Comparison of ENCODE assay signal across 11 cellular contexts in the genomic region with DNA sequence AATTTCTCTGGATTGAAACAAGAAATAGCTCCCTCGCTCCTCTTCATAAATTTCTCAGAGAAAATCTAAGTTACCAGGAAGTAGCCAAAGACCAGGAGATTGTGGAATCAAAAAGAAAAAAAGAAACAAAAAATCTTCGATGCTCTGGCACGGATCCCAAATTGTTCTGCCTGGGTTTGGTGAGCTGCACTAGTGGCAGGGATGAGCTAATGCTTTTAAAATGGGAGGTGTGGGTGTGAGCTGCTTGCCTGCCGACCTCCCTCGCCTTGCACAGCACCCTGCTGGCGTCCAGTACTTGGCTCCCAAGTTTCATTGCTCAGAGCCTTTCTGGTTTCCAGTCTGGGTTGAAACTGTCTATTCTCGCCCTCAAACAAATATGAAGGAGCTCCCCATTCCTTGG. TPM values are rescaled to one million over a fixed set of nuclear protein-coding genes. Genes with fewer than 3 reads are reported as not detected.
DNase-seq lines count a peak whose midpoint lies in the region; ATAC-seq and TF ChIP-seq lines count a peak whose summit lies in the region.
"Had no signal": no experiment of that assay in that cellular context is flagged by ENCODE, and none has a peak within 500 bp of the region (broad histone marks: within the 10 kb centered on the region; RNA-seq: fewer than 3 reads in every experiment).

No MANE protein-coding gene starts in this region.

- ATAC-seq in Right ventricle myocardium superior (ENCODE audit: poor library complexity) (peak; percentile 30), aorta (ENCODE audit: low FRiP score) (no peak), HG02938 (IDR thresholded peaks at IDR 0.05; ENCODE audit: unreplicated experiment) (no peak), GM21619 (IDR thresholded peaks at IDR 0.05; ENCODE audit: unreplicated experiment) (no peak)

- H3K36me3 ChIP-seq in fibroblast of lung (ENCODE audit: control insufficient read depth, insufficient read depth, low read length) (no peaks in the 10 kb centered on the region), aorta (ENCODE audit: control insufficient read depth in 1 of 2, insufficient read depth in 2 of 2, low read length in 1 of 2) (no peaks in the 10 kb centered on the region)

- no peaks in the 10 kb centered on the region for H3K9me3 Mint-ChIP-seq in neural crest cell
- H3K9me3 Mint-ChIP-seq: memory B cell had no signal

- H4K20me1 ChIP-seq in fibroblast of lung (ENCODE audit: control insufficient read depth, extremely low read depth, insufficient read depth, low read length), result no peaks in the 10 kb centered on the region

- H3K9ac ChIP-seq in fibroblast of lung (ENCODE audit: insufficient read depth, low read length), result peak overlapping the region; percentile 45

- intact Hi-C loops in Right ventricle myocardium superior (cut with DNase I) (loop anchor here (5.0 kb wide), 1 partner anchor 183 kb away; no protein-coding TSS in a partner anchor), cardiac septum (cut with DNase I) (loop anchor here (5.0 kb wide), 1 partner anchor 83 kb away; no protein-coding TSS in a partner anchor), aorta (cut with DNase I) (loop anchor here in 1 of 2 donors (5.0 kb wide), 2 partner anchors 48 to 183 kb away; no protein-coding TSS in a partner anchor)

- TF ChIP-seq CTCF in fibroblast of lung (conservative IDR thresholded peaks at IDR 0.05 in 1 of 2, IDR thresholded peaks at IDR 0.05 in 1 of 2; ENCODE audit: low read depth in 1 of 2, low read length in 2 of 2), result no peak
- no peak for TF ChIP-seq CTCF in neural crest cell (conservative IDR thresholded peaks at IDR 0.05)

- H3K27me3 ChIP-seq in fibroblast of lung (ENCODE audit: control insufficient read depth, insufficient read depth, low read length), result no peaks in the 10 kb centered on the region
- no peaks in the 10 kb centered on the region for H3K27me3 ChIP-seq in aorta (ENCODE audit: control insufficient read depth in 1 of 2, insufficient read depth in 2 of 2, low read length in 1 of 2)

- H3K79me2 ChIP-seq in fibroblast of lung (ENCODE audit: control insufficient read depth, insufficient read depth, low read length), result peaks cover 56% of the 10 kb centered on the region

- H3K4me1 Mint-ChIP-seq in neural crest cell, result peaks cover 45% of the 10 kb centered on the region
- H3K4me1 Mint-ChIP-seq: memory B cell had no signal

- peak overlapping the region; percentile 72 for H3K27ac ChIP-seq in fibroblast of lung (ENCODE audit: insufficient read depth, low read length)
- H3K27ac ChIP-seq in aorta (ENCODE audit: low read depth in 1 of 2, low read length in 2 of 2), result peak overlapping the region in 1 of 2 donors; percentile 58
- H3K27ac ChIP-seq: HL-60 had no signal

- no peak overlapping the region for H2AFZ ChIP-seq in fibroblast of lung (ENCODE audit: low read length)

- WGBS in aorta, 2 donors, result 15% methylated on average over 7 of the region's 7 CpGs

- peaks cover 39% of the 10 kb centered on the region for H3K27me3 Mint-ChIP-seq in neural crest cell (ENCODE audit: low read depth)

- peak overlapping the region; percentile 94 for H3K4me3 Mint-ChIP-seq in neural crest cell
- H3K4me3 Mint-ChIP-seq: memory B cell had no signal

- DNase-seq in Right ventricle myocardium superior (peak; percentile 45), cardiac septum (ENCODE audit: low spot score) (no peak), fibroblast of lung (ENCODE audit: low read depth in 2 of 2) (peak; percentile 49 to 88), neural crest cell (ENCODE audit: low read depth, low spot score) (no peak), aorta (no peak), NCI-H345 treated with DMSO at 0.1 percent for 48 hours (lab: John Stamatoyannopoulos, UW; ENCODE audit: unreplicated experiment) (no peak)
- DNase-seq: NCI-H187 treated with DMSO at 0.1 percent for 48 hours had no signal

- peak overlapping the region; percentile 65 for H3K27ac Mint-ChIP-seq in neural crest cell (ENCODE audit: unreplicated experiment)
- H3K27ac Mint-ChIP-seq: memory B cell had no signal

- peak overlapping the region; percentile 95 for H3K4me2 ChIP-seq in fibroblast of lung (ENCODE audit: extremely low read depth, insufficient read depth, low read length)

- peak overlapping the region; percentile 49 to 97 (median 73) for H3K4me3 ChIP-seq in fibroblast of lung (replicated peaks in 1 of 4; ENCODE audit: control extremely low read depth in 1 of 4, insufficient read depth in 1 of 4, low read depth in 3 of 4, low read length in 4 of 4)
- peak overlapping the region; percentile 6 to 68 for H3K4me3 ChIP-seq in aorta (ENCODE audit: low read length in 2 of 2)

- no peaks in the 10 kb centered on the region for H3K36me3 Mint-ChIP-seq in neural crest cell (ENCODE audit: low read depth)
- H3K36me3 Mint-ChIP-seq: memory B cell had no signal

- H3K4me1 ChIP-seq in fibroblast of lung (ENCODE audit: control insufficient read depth, extremely low read depth, insufficient read depth, low read length), result peaks cover 10% of the 10 kb centered on the region
- peaks cover 0 to 8% of the 10 kb centered on the region in 2 donors for H3K4me1 ChIP-seq in aorta (ENCODE audit: control insufficient read depth in 1 of 2, insufficient read depth in 2 of 2, low read length in 2 of 2)

- no peaks in the 10 kb centered on the region for H3K9me3 ChIP-seq in fibroblast of lung (ENCODE audit: control insufficient read depth, insufficient read depth, low read depth, low read length)
- no peaks in the 10 kb centered on the region for H3K9me3 ChIP-seq in aorta (ENCODE audit: control insufficient read depth, low read length)

RNA-seq across cellular contexts. Expression of a gene that starts 2.5 kb away (rescaled TPM):
- total RNA-seq in Right ventricle myocardium superior (266 TPM), cardiac septum (116 TPM), fibroblast of lung (145 and 242 TPM in 2 replicates), neural crest cell (20.7 and 21.6 TPM in 2 replicates), aorta (100 to 1,000 TPM; 298 to 410 TPM)
- polyA plus RNA-seq in fibroblast of lung (211 and 375 TPM in 2 replicates), aorta (10 to 100 TPM; 34.4 to 59.4 TPM)
- 182 and 348 TPM in 2 replicates for polyA plus RNA-seq in fibroblast of lung (2012)
- polyA minus RNA-seq in fibroblast of lung (ENCODE audit: low replicate concordance), result 214 and 341 TPM in 2 replicates

Comparison
In these comparisons a context has a peak if more than half of its experiments do, and no peak if none do; other contexts are left out.
1. DNase-seq: peak in Right ventricle myocardium superior (single experiment) and fibroblast of lung (2 of 2); none in cardiac septum (single experiment), neural crest cell (single experiment), aorta (0 of 2) and NCI-H345 treated with DMSO at 0.1 percent for 48 hours (single experiment).